ENCODE assay signal across 8 cellular contexts in genomic region chr2:42105330-42106256, GRCh38. TPM values are rescaled to one million over a fixed set of nuclear protein-coding genes. Genes with fewer than 3 reads are reported as not detected.
DNase-seq lines count a peak whose midpoint lies in the region; ATAC-seq and TF ChIP-seq lines count a peak whose summit lies in the region.

No MANE protein-coding gene starts in this region.

- intact Hi-C loops in left ventricle myocardium superior (cut with micrococcal nuclease): no loop called here
- intact Hi-C loops in sigmoid colon (cut with DNase I): no loop called here

- H3K9me2 ChIP-seq in Karpas-422 (replicated peaks; ENCODE audit: insufficient read depth, low read length): no peaks in the 10 kb centered on the region

- H3K4me2 ChIP-seq in Karpas-422 (ENCODE audit: low read depth, low read length, poor library complexity, severe bottlenecking): peak overlapping the region; percentile 37

- H3K27ac Mint-ChIP-seq in HFFc6: no peak overlapping the region; the same call in 1 of the 2 replicates

- TF ChIP-seq POLR2A in sigmoid colon (IDR thresholded peaks at IDR 0.05): no peak

- no peak overlapping the region for H3K27ac ChIP-seq in Karpas-422 (ENCODE audit: low read length)
- H3K27ac ChIP-seq in sigmoid colon: peak overlapping the region in 2 of 4 donors; percentile 25 to 27

- no peaks in the 10 kb centered on the region; the same call in 1 of the 2 replicates for H3K9me3 ChIP-seq in Karpas-422 (ENCODE audit: low read length)
- H3K9me3 ChIP-seq in sigmoid colon: no peaks in the 10 kb centered on the region

- peak; percentile 49 for ATAC-seq in GM21390 (IDR thresholded peaks at IDR 0.05; ENCODE audit: unreplicated experiment)
- no peak for ATAC-seq in left ventricle myocardium superior

- WGBS in sigmoid colon, 2 donors: 38 to 50% methylated on average over 14 of the region's 14 CpGs

- peaks cover 11% of the 10 kb centered on the region for H3K4me1 Mint-ChIP-seq in HFFc6 (ENCODE audit: low read depth)

- H3K4me1 ChIP-seq in Karpas-422 (ENCODE audit: low read length) (peaks cover 27% of the 10 kb centered on the region), sigmoid colon (peaks cover 0 to 30% (median 27%) of the 10 kb centered on the region in 4 donors)

- peak overlapping the region; percentile 19; the same call in 1 of the 2 replicates for H3K9ac ChIP-seq in Karpas-422 (ENCODE audit: low read length)

- TF ChIP-seq EP300 in sigmoid colon (IDR thresholded peaks at IDR 0.05): no peak

- DNase-seq in COLO668 (lab: John Stamatoyannopoulos, UW; ENCODE audit: unreplicated experiment) (peak; percentile 34), Karpas-422 (no peak), left ventricle myocardium superior (peak; percentile 48), HFFc6 (no peak), sigmoid colon (no peak)
- peak; percentile 55 to 62 for DNase-seq in activated CD8-positive, alpha-beta memory T cell treated with anti-CD3 and anti-CD28 coated beads for 1 hour (ENCODE audit: extremely low read depth in 1 of 2, low read depth in 1 of 2)
- peak; percentile 58 for DNase-seq in stimulated activated CD8-positive, alpha-beta memory T cell treated with anti-CD3 and anti-CD28 coated beads, Interleukin-12 subunit alpha, Interleukin-12 subunit beta, amount 100 ng/mL, for 1 hour (ENCODE audit: low read depth)

- peaks cover under 1% of the 10 kb centered on the region; the same call in 1 of the 2 replicates for H3K36me3 Mint-ChIP-seq in HFFc6 (ENCODE audit: low read depth)

- H3K9me3 Mint-ChIP-seq in HFFc6: peaks cover 2% of the 10 kb centered on the region; the same call in 1 of the 2 replicates

- TF ChIP-seq CTCF in HFFc6 (IDR thresholded peaks at IDR 0.05) (no peak), sigmoid colon (IDR thresholded peaks at IDR 0.05) (no peak)

- no peaks in the 10 kb centered on the region for H4K20me1 ChIP-seq in Karpas-422 (ENCODE audit: insufficient read depth, low read depth, low read length)

- H3K36me3 ChIP-seq in Karpas-422 (ENCODE audit: insufficient read depth, low read length) (no peaks in the 10 kb centered on the region), sigmoid colon (no peaks in the 10 kb centered on the region)

- no peaks in the 10 kb centered on the region for H3K27me3 ChIP-seq in Karpas-422 (ENCODE audit: low read length)
- H3K27me3 ChIP-seq in sigmoid colon: no peaks in the 10 kb centered on the region

- no peaks in the 10 kb centered on the region for H3K79me2 ChIP-seq in Karpas-422 (ENCODE audit: low read length)

- no peak overlapping the region for H3K4me3 Mint-ChIP-seq in HFFc6

- H3K27me3 Mint-ChIP-seq in HFFc6 (ENCODE audit: insufficient read depth): no peaks in the 10 kb centered on the region; the same call in 1 of the 2 replicates

- H2AFZ ChIP-seq in Karpas-422 (ENCODE audit: low read length): 0 out of 2 replicates have a peak overlapping the region, but pooled peaks have one; percentile 13

- H3K4me3 ChIP-seq in Karpas-422 (ENCODE audit: low read length) (peak overlapping the region; percentile 10; the same call in 1 of the 2 replicates), sigmoid colon (no peak overlapping the region)

RNA-seq across cellular contexts. Expression of gene PKDCC, which starts 57.8 kb away (rescaled TPM):
- total RNA-seq in Karpas-422 (2014; rRNA removed; shearing (Covaris generic); ENCODE audit: low replicate concordance): not detected in 2 replicates
- total RNA-seq in left ventricle myocardium superior (77.1 TPM), sigmoid colon (100 to 1,000 TPM in 2 of 4 donors, 10 to 100 TPM in 2; 64.8 to 106 (median 96.1) TPM)
- total RNA-seq in HFFc6 (2021; fragmentation: NEBNext Ultra II Directional; extraction: Animal tissue kit (Norgen Biotek cat#: 25700)): not detected
- 10 to 100 TPM; 13.9 to 67.7 (median 21.0) TPM for polyA plus RNA-seq in sigmoid colon

Comparison
In these comparisons a context has a peak if more than half of its experiments do, and no peak if none do; other contexts are left out.
1. DNase-seq: peak in COLO668 (single experiment), activated CD8-positive, alpha-beta memory T cell treated with anti-CD3 and anti-CD28 coated beads for 1 hour (2 of 2), left ventricle myocardium superior (single experiment) and stimulated activated CD8-positive, alpha-beta memory T cell treated with anti-CD3 and anti-CD28 coated beads, Interleukin-12 subunit alpha, Interleukin-12 subunit beta, amount 100 ng/mL, for 1 hour (single experiment); none in Karpas-422 (single experiment), HFFc6 (single experiment) and sigmoid colon (single experiment).
2. RNA of gene PKDCC, which starts 57.8 kb away (total RNA-seq): 64.8 to 106 TPM in sigmoid colon and 77.1 TPM in left ventricle myocardium superior (single experiment); not detected in HFFc6 and not detected in Karpas-422; every median in the first group is over 10 times any median in the second.